In genomic region chr21:41564871-41565281, GRCh38 we compare ENCODE assay signal across 12 cellular contexts. TPM values are rescaled to one million over a fixed set of nuclear protein-coding genes. Genes with fewer than 3 reads are reported as not detected.
DNase-seq lines count a peak whose midpoint lies in the region; ATAC-seq and TF ChIP-seq lines count a peak whose summit lies in the region.
"Had no signal": no experiment of that assay in that cellular context is flagged by ENCODE, and none has a peak within 500 bp of the region (broad histone marks: within the 10 kb centered on the region; RNA-seq: fewer than 3 reads in every experiment).

No MANE protein-coding gene starts in this region.

- no peaks in the 10 kb centered on the region for H3K27me3 ChIP-seq in Peyer's patch

- H3K4me3 Mint-ChIP-seq in effector memory CD8-positive, alpha-beta T cell, result peak overlapping the region; percentile 7 to 17
- peak overlapping the region; percentile 10 for H3K4me3 Mint-ChIP-seq in nephron progenitor cell

- no peak for TF ChIP-seq POLR2A in Peyer's patch (IDR thresholded peaks at IDR 0.05)
- no peak for TF ChIP-seq POLR2A in erythroblast (IDR thresholded peaks at IDR 0.05; ENCODE audit: low read length)

- H3K4me1 Mint-ChIP-seq in effector memory CD8-positive, alpha-beta T cell (ENCODE audit: low read depth in 2 of 2), result peaks cover 5 to 6% of the 10 kb centered on the region in 2 donors
- H3K4me1 Mint-ChIP-seq in nephron progenitor cell, result peaks cover 53% of the 10 kb centered on the region

- no peaks in the 10 kb centered on the region for H3K9me3 ChIP-seq in Peyer's patch
- H3K9me3 ChIP-seq: heart left ventricle, psoas muscle had no signal

- H3K9me3 Mint-ChIP-seq in effector memory CD8-positive, alpha-beta T cell, result no peaks in the 10 kb centered on the region
- H3K9me3 Mint-ChIP-seq in nephron progenitor cell, result peaks cover 1% of the 10 kb centered on the region

- H3K36me3 Mint-ChIP-seq in effector memory CD8-positive, alpha-beta T cell (ENCODE audit: insufficient read depth), result no peaks in the 10 kb centered on the region
- no peaks in the 10 kb centered on the region for H3K36me3 Mint-ChIP-seq in nephron progenitor cell (ENCODE audit: low read depth)

- H3K27ac Mint-ChIP-seq in effector memory CD8-positive, alpha-beta T cell, result peak overlapping the region in 1 of 2 donors; percentile 66
- peak overlapping the region; percentile 64 for H3K27ac Mint-ChIP-seq in nephron progenitor cell

- DNase-seq in GM03348 (ENCODE audit: low spot score), result peak; percentile 76
- DNase-seq in Peyer's patch, result peak in 1 of 3 donors; percentile 73
- DNase-seq in effector memory CD8-positive, alpha-beta T cell, result no peak
- no peak for DNase-seq in nephron progenitor cell
- DNase-seq in UCSD-AML1 (lab: John Stamatoyannopoulos, UW; ENCODE audit: unreplicated experiment), result no peak
- DNase-seq in NCI-H128 (lab: John Stamatoyannopoulos, UW; ENCODE audit: unreplicated experiment), result no peak
- DNase-seq in erythroblast (lab: John Stamatoyannopoulos, UW), result no peak
- DNase-seq: heart left ventricle; IMR-90; psoas muscle; stimulated activated naive CD4-positive, alpha-beta T cell had no signal

- peak; percentile 66 for ATAC-seq in effector memory CD8-positive, alpha-beta T cell (replicated peaks)
- ATAC-seq in GM19351 (IDR thresholded peaks at IDR 0.05; ENCODE audit: unreplicated experiment), result no peak
- ATAC-seq: heart left ventricle, psoas muscle had no signal

- peaks cover 49 to 58% of the 10 kb centered on the region in 2 donors for H3K27me3 Mint-ChIP-seq in effector memory CD8-positive, alpha-beta T cell
- peaks cover 12% of the 10 kb centered on the region for H3K27me3 Mint-ChIP-seq in nephron progenitor cell (ENCODE audit: low read depth, poor library complexity)

- TF ChIP-seq CTCF in Peyer's patch (IDR thresholded peaks at IDR 0.05), result no peak
- no peak for TF ChIP-seq CTCF in nephron progenitor cell (IDR thresholded peaks at IDR 0.05)

- H3K4me1 ChIP-seq in Peyer's patch, result peaks cover 0 to 56% (median 0%) of the 10 kb centered on the region in 4 donors
- H3K4me1 ChIP-seq: heart left ventricle, psoas muscle had no signal

- H3K36me3 ChIP-seq in Peyer's patch, result no peaks in the 10 kb centered on the region
- H3K36me3 ChIP-seq: heart left ventricle had no signal

- H3K4me3 ChIP-seq in Peyer's patch, result no peak overlapping the region
- H3K4me3 ChIP-seq: heart left ventricle, psoas muscle had no signal

- peak overlapping the region in 3 of 4 donors; percentile 60 to 90 (median 84) for H3K27ac ChIP-seq in Peyer's patch
- H3K27ac ChIP-seq: heart left ventricle, psoas muscle had no signal

RNA-seq across cellular contexts. Expression of gene TMPRSS2, which starts 56.9 kb away (rescaled TPM):
- 100 to 1,000 TPM in 3 of 4 donors, 10 to 100 TPM in 1; 39.6 to 419 (median 352) TPM for total RNA-seq in Peyer's patch
- total RNA-seq: heart left ventricle, IMR-90 had no signal
